Comparison of ENCODE assay signal across 15 cellular contexts in the genomic region with DNA sequence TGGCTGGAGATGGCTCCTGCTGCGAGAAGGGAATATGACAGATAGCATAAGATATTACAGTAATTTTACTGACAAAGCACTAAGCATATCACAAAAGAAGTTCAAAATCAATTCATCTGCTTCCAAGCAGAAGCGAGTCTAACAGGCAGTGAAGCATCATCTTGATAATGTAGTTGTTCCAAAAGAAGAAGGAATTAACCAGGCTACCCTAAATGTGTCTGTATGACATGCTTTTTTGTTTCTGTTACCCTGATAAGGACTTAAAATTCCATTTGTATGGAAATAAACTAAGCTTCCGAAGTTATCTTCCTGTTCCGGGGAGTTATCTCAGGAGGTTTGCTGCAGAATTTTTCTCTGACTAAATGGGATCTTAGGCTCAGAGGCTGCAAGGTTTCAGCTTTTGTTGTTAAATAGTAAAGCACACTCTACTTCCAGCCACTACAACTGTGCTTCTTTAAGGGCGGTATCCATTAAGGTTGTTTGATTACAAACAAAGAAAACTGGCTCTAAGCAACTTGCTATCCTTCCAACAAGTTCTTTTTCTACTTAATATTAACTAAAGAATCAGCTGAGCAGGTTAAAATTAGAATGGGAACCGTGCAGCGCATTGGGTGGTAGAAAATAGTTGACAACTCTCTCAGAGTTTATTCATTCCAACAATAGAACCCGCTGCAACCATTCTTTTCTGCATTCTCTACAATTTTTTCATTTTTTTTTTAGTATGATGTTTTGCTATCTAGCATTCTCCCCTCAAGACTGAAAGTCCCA.
A peak's percentile ranks its signal among the peaks of the same experiment; 100 is the strongest.
DNase-seq lines count a peak whose midpoint lies in the region; ATAC-seq, FAIRE-seq and TF ChIP-seq lines count a peak whose summit lies in the region.
"Had no signal": no experiment of that assay in that cellular context is flagged by ENCODE, and none has a peak within 500 bp of the region (broad histone marks: within the 10 kb centered on the region; RNA-seq: fewer than 3 reads in every experiment).

No MANE protein-coding gene starts in this region.

- H3K36me3 Mint-ChIP-seq in Calu3 (ENCODE audit: insufficient read depth, unreplicated experiment), result no peaks in the 10 kb centered on the region
- peaks cover 4% of the 10 kb centered on the region for H3K36me3 Mint-ChIP-seq in osteocyte (ENCODE audit: unreplicated experiment)
- H3K36me3 Mint-ChIP-seq: CD4-positive, alpha-beta memory T cell had no signal

- TF ChIP-seq CTCF in Calu3 (IDR thresholded peaks at IDR 0.05; ENCODE audit: unreplicated experiment), result no peak
- no peak for TF ChIP-seq CTCF in body of pancreas (IDR thresholded peaks at IDR 0.05)
- no peak for TF ChIP-seq CTCF in osteocyte (IDR thresholded peaks at IDR 0.05)
- no peak for TF ChIP-seq CTCF in upper lobe of left lung (IDR thresholded peaks at IDR 0.05)

- H3K27ac Mint-ChIP-seq in Calu3 (ENCODE audit: unreplicated experiment), result peak overlapping the region; percentile 58
- no peak overlapping the region for H3K27ac Mint-ChIP-seq in osteocyte (ENCODE audit: unreplicated experiment)
- H3K27ac Mint-ChIP-seq: CD4-positive, alpha-beta memory T cell had no signal

- H3K27ac ChIP-seq in SJSA1 (peak overlapping the region; percentile 85), body of pancreas (peak overlapping the region in 3 of 4 donors; percentile 21 to 69 (median 67)), upper lobe of left lung (no peak overlapping the region)
- H3K27ac ChIP-seq: C4-2B, GM23248 had no signal

- H3K9me3 Mint-ChIP-seq in Calu3 (ENCODE audit: low read depth, unreplicated experiment) (peaks cover 10% of the 10 kb centered on the region), osteocyte (ENCODE audit: unreplicated experiment) (peaks cover 17% of the 10 kb centered on the region)

- CTCF ChIA-PET in Calu3 (lab: Charles Lee), result interaction anchor here (1.2 kb wide), 1 partner anchor 137 kb away, joined by 4 read pairs; no protein-coding TSS in a partner anchor

- H3K4me1 Mint-ChIP-seq in Calu3 (ENCODE audit: low read depth, unreplicated experiment) (peaks cover 30% of the 10 kb centered on the region), osteocyte (ENCODE audit: unreplicated experiment) (no peaks in the 10 kb centered on the region)
- H3K4me1 Mint-ChIP-seq: CD4-positive, alpha-beta memory T cell had no signal

- TF ChIP-seq POLR2A in body of pancreas (IDR thresholded peaks at IDR 0.05), result no peak
- no peak for TF ChIP-seq POLR2A in H54 (IDR thresholded peaks at IDR 0.05; ENCODE audit: low read depth, low read length)
- no peak for TF ChIP-seq POLR2A in upper lobe of left lung (IDR thresholded peaks at IDR 0.05)

- ATAC-seq in body of pancreas (peak; percentile 45), upper lobe of left lung (ENCODE audit: low FRiP score in 2 of 2) (no peak)

- no peaks in the 10 kb centered on the region for H3K27me3 ChIP-seq in SJSA1 (replicated peaks)
- H3K27me3 ChIP-seq in body of pancreas, result no peaks in the 10 kb centered on the region
- H3K27me3 ChIP-seq in upper lobe of left lung, result no peaks in the 10 kb centered on the region
- H3K27me3 ChIP-seq: BE2C had no signal

- H3K4me1 ChIP-seq in SJSA1 (replicated peaks) (peaks cover 16% of the 10 kb centered on the region), body of pancreas (peaks cover 10% of the 10 kb centered on the region), upper lobe of left lung (no peaks in the 10 kb centered on the region)
- H3K4me1 ChIP-seq: BE2C had no signal

- no peak for TF ChIP-seq EP300 in upper lobe of left lung (IDR thresholded peaks at IDR 0.05)

- BruUV-seq in Calu3 (replicated peaks; lab: Mats Ljungman, UMichigan), result no TSS peak

- DNase-seq in Calu3, result no peak
- DNase-seq in SJSA1 (ENCODE audit: low read depth in 1 of 2, low spot score in 2 of 2), result no peak
- DNase-seq in body of pancreas, result no peak
- DNase-seq in osteocyte (ENCODE audit: extremely low spot score, unreplicated experiment), result peak; percentile 21
- no peak for DNase-seq in MV-4-11 (lab: John Stamatoyannopoulos, UW)
- DNase-seq in H54 (ENCODE audit: insufficient read length, low spot score), result no peak
- DNase-seq in upper lobe of left lung, result no peak
- DNase-seq: BE2C; CD4-positive, alpha-beta memory T cell; COR-L47; DMS53; GM23248; H7 had no signal

- peaks cover 4% of the 10 kb centered on the region; the same call in 1 of the 2 replicates for H3K9me3 ChIP-seq in SJSA1 (replicated peaks)
- peaks cover 0 to 9% (median 0%) of the 10 kb centered on the region in 3 donors for H3K9me3 ChIP-seq in body of pancreas
- H3K9me3 ChIP-seq in upper lobe of left lung, result peaks cover 0 to 13% (median 4%) of the 10 kb centered on the region in 4 donors
- H3K9me3 ChIP-seq: BE2C had no signal

- no peak overlapping the region for H3K4me3 Mint-ChIP-seq in Calu3 (ENCODE audit: low read depth, unreplicated experiment)
- no peak overlapping the region for H3K4me3 Mint-ChIP-seq in osteocyte (ENCODE audit: unreplicated experiment)
- H3K4me3 Mint-ChIP-seq: CD4-positive, alpha-beta memory T cell had no signal

- intact Hi-C loops in Calu3 (cut with micrococcal nuclease; ENCODE audit: unreplicated experiment) (loop anchor here (5.0 kb wide), 1 partner anchor 813 kb away; no protein-coding TSS in a partner anchor), body of pancreas (cut with DNase I) (no loop called here)

- H3K36me3 ChIP-seq in SJSA1 (no peaks in the 10 kb centered on the region), body of pancreas (replicated peaks in 1 of 2; ENCODE audit: insufficient read depth in 1 of 2, low read depth in 2 of 2) (no peaks in the 10 kb centered on the region), upper lobe of left lung (no peaks in the 10 kb centered on the region)
- H3K36me3 ChIP-seq: BE2C had no signal

- no peak for FAIRE-seq in H54 (lab: Jason Lieb, UNC)
- FAIRE-seq: A204.1 had no signal

- H3K27me3 Mint-ChIP-seq in Calu3 (ENCODE audit: unreplicated experiment) (no peaks in the 10 kb centered on the region), osteocyte (ENCODE audit: unreplicated experiment) (no peaks in the 10 kb centered on the region)
- H3K27me3 Mint-ChIP-seq: CD4-positive, alpha-beta memory T cell had no signal

- WGBS in body of pancreas, 2 donors, result 59 to 63% methylated on average over 8 of the region's 8 CpGs
- 84 to 90% methylated on average over 8 of the region's 8 CpGs for WGBS in upper lobe of left lung, 2 donors

- H3K4me3 ChIP-seq in SJSA1 (no peak overlapping the region), body of pancreas (no peak overlapping the region), upper lobe of left lung (no peak overlapping the region)
- H3K4me3 ChIP-seq: GM23248 had no signal

Comparison
In these comparisons a context has a peak if more than half of its experiments do, and no peak if none do; other contexts are left out.
1. H3K27ac ChIP-seq: peak in SJSA1 (single experiment) and body of pancreas (3 of 4); none in upper lobe of left lung (0 of 4).